ENCODE assay signal across 22 cellular contexts in genomic region chr5:112201141-112201540, GRCh38.
"Had no signal": no experiment of that assay in that cellular context is flagged by ENCODE, and none has a peak within 500 bp of the region (broad histone marks: within the 10 kb centered on the region; RNA-seq: fewer than 3 reads in every experiment).

No MANE protein-coding gene starts in this region.

- ATAC-seq: effector memory CD8-positive, alpha-beta T cell; esophagus mucosa; gastroesophageal sphincter; heart right ventricle; left cardiac atrium; left lung; left ventricle myocardium superior; lower lobe of right lung; naive thymus-derived CD4-positive, alpha-beta T cell had no signal

- H3K27ac ChIP-seq: colonic mucosa, epithelial cell of prostate, esophagus squamous epithelium, gastroesophageal sphincter, heart right ventricle, left lung, lower lobe of right lung had no signal

- DNase-seq: colonic mucosa; cortex of kidney; effector CD8-positive, alpha-beta T cell; effector memory CD8-positive, alpha-beta T cell; endodermal cell; erythroblast; esophagus squamous epithelium; foreskin fibroblast; glutamatergic neuron; head of caudate nucleus; heart right ventricle; hippocampal formation; left cardiac atrium; left lung; left ventricle myocardium superior; lower lobe of right lung; mesendoderm; midbrain; naive thymus-derived CD4-positive, alpha-beta T cell had no signal

- H3K27me3 ChIP-seq: colonic mucosa, esophagus squamous epithelium, gastroesophageal sphincter, heart right ventricle, left lung had no signal

- H3K4me1 ChIP-seq: colonic mucosa, gastroesophageal sphincter, left lung, lower lobe of right lung had no signal
